Comparison of ENCODE assay signal across 9 cellular contexts in genomic region chr4:75916091-75916661, GRCh38. TPM values are rescaled to one million over a fixed set of nuclear protein-coding genes. Genes with fewer than 3 reads are reported as not detected.
DNase-seq lines count a peak whose midpoint lies in the region; ATAC-seq, FAIRE-seq and TF ChIP-seq lines count a peak whose summit lies in the region.
"Had no signal": no experiment of that assay in that cellular context is flagged by ENCODE, and none has a peak within 500 bp of the region (broad histone marks: within the 10 kb centered on the region; RNA-seq: fewer than 3 reads in every experiment).

No MANE protein-coding gene starts in this region.

- TF ChIP-seq CTCF in AG09319 (IDR thresholded peaks at IDR 0.05; ENCODE audit: low read depth, low read length) (peak; percentile 90), GM12878 (IDR thresholded peaks at IDR 0.05 in 2 of 3, conservative IDR thresholded peaks at IDR 0.05 in 1 of 3; ENCODE audit: control insufficient read depth in 2 of 3, extremely low read depth in 1 of 3, insufficient read depth in 1 of 3, low read depth in 3 of 3, low read length in 3 of 3) (peak; percentile 73 to 91 (median 76))

- no peaks in the 10 kb centered on the region for H4K20me1 ChIP-seq in GM12878 (ENCODE audit: control insufficient read depth, insufficient read depth)

- DNase-seq in AG09319 (ENCODE audit: extremely low read depth, low read depth) (peak; percentile 31), GM04503 (ENCODE audit: low read depth) (peak; percentile 21), NOMO-1 (lab: John Stamatoyannopoulos, UW; ENCODE audit: unreplicated experiment in 2 of 2) (peak; percentile 24 to 40), GM12878 (ENCODE audit: low read depth, low spot score) (no peak), iPS-NIHi7 (ENCODE audit: extremely low spot score) (peak; percentile 72)
- DNase-seq in stimulated activated naive CD8-positive, alpha-beta T cell treated with anti-CD3 and anti-CD28 coated beads, Interleukin-15, amount 100 ng/mL, for 72 hours, result peak in 1 of 2 donors; percentile 11

- no peak overlapping the region for H3K9ac ChIP-seq in GM12878 (ENCODE audit: control insufficient read depth, insufficient read depth, low read length)

- POLR2A ChIA-PET in GM12878 (lab: Charles Lee), result interaction anchor here (0.7 kb wide), 1 partner anchor 14 kb away, joined by 3 read pairs; no protein-coding TSS in a partner anchor

- no peaks in the 10 kb centered on the region for H3K27me3 Mint-ChIP-seq in stimulated activated naive CD8-positive, alpha-beta T cell treated with anti-CD3 and anti-CD28 coated beads, Interleukin-15, amount 100 ng/mL, for 72 hours

- no TSS peak for BruUV-seq in GM12878 (replicated peaks; lab: Mats Ljungman, UMichigan)

- FAIRE-seq in GM12878 (lab: Jason Lieb, UNC), result peak; percentile 93

- H3K27ac Mint-ChIP-seq in stimulated activated naive CD8-positive, alpha-beta T cell treated with anti-CD3 and anti-CD28 coated beads, Interleukin-15, amount 100 ng/mL, for 72 hours, result no peak overlapping the region

- no peak overlapping the region for H3K27ac ChIP-seq in GM12878 (ENCODE audit: control insufficient read depth, insufficient read depth)
- H3K27ac ChIP-seq: SJSA1 had no signal

- no peaks in the 10 kb centered on the region for H3K79me2 ChIP-seq in GM12878 (ENCODE audit: control insufficient read depth, insufficient read depth, low read length)

- no peak overlapping the region for H3K4me3 Mint-ChIP-seq in stimulated activated naive CD8-positive, alpha-beta T cell treated with anti-CD3 and anti-CD28 coated beads, Interleukin-15, amount 100 ng/mL, for 72 hours

- CTCF ChIA-PET in GM12878 (lab: Yijun Ruan, JAX), result interaction anchor here (0.7 to 1.7 kb wide), 20 partner anchors 9 to 460 kb away, joined by 3 to 12 read pairs (median 3); no protein-coding TSS in a partner anchor

- 43% methylated on average over 1 of the region's 1 CpG for WGBS in GM12878 (ENCODE audit: insufficient coverage, insufficient replicate concordance, low lambda C conversion rate, missing lambda C conversion rate)

- SMC1A ChIA-PET in GM12878 (lab: Charles Lee; ENCODE audit: uncharacterized antibody, unreplicated experiment), result interaction anchor here (0.6 to 1.6 kb wide), 9 partner anchors 8 to 171 kb away, joined by 3 to 5 read pairs (median 3); partner anchors contain the start of gene PPEF2

- no peaks in the 10 kb centered on the region for H3K4me1 ChIP-seq in GM12878 (ENCODE audit: control insufficient read depth, insufficient read depth, low read length)

- no peaks in the 10 kb centered on the region for H3K27me3 ChIP-seq in GM12878 (replicated peaks in 1 of 2; ENCODE audit: control insufficient read depth in 2 of 2, insufficient read depth in 2 of 2, low read length in 1 of 2)
- H3K27me3 ChIP-seq: SJSA1 had no signal

- ATAC-seq in HG02884 (IDR thresholded peaks at IDR 0.05; ENCODE audit: unreplicated experiment) (peak; percentile 65), GM12878 (peak; percentile 89), HG02840 (IDR thresholded peaks at IDR 0.05; ENCODE audit: low FRiP score, unreplicated experiment) (no peak)
- peak; percentile 66 for ATAC-seq in stimulated activated naive CD8-positive, alpha-beta T cell treated with anti-CD3 and anti-CD28 coated beads, Interleukin-15, amount 100 ng/mL, for 72 hours

- RAD21 ChIA-PET in GM12878 (lab: Charles Lee; ENCODE audit: unreplicated experiment), result interaction anchor here (0.7 to 1.9 kb wide), 5 partner anchors 20 to 170 kb away, joined by 3 to 6 read pairs (median 4); no protein-coding TSS in a partner anchor

- no peak for TF ChIP-seq POLR2A in GM12878 (IDR thresholded peaks at IDR 0.05; ENCODE audit: low read depth, low read length)

- no peak overlapping the region; the same call in 1 of the 2 replicates for H2AFZ ChIP-seq in GM12878 (ENCODE audit: control insufficient read depth, low read depth, low read length)

- no peaks in the 10 kb centered on the region for H3K36me3 ChIP-seq in GM12878 (ENCODE audit: control insufficient read depth in 2 of 2, insufficient read depth in 2 of 2, low read length in 1 of 2)
- H3K36me3 ChIP-seq: SJSA1 had no signal

- no peak overlapping the region for H3K4me3 ChIP-seq in GM12878
- H3K4me3 ChIP-seq: SJSA1 had no signal

- H3K4me1 Mint-ChIP-seq in stimulated activated naive CD8-positive, alpha-beta T cell treated with anti-CD3 and anti-CD28 coated beads, Interleukin-15, amount 100 ng/mL, for 72 hours, result peaks cover 4% of the 10 kb centered on the region

- TF ChIP-seq EP300 in GM12878 (IDR thresholded peaks at IDR 0.05; ENCODE audit: borderline replicate concordance in 1 of 2, control insufficient read depth in 1 of 2, low read depth in 2 of 2, low read length in 2 of 2), result no peak

- peaks cover 0 to 6% of the 10 kb centered on the region in 2 donors for H3K9me3 Mint-ChIP-seq in stimulated activated naive CD8-positive, alpha-beta T cell treated with anti-CD3 and anti-CD28 coated beads, Interleukin-15, amount 100 ng/mL, for 72 hours

- H3K4me2 ChIP-seq in GM12878 (ENCODE audit: control insufficient read depth, insufficient read depth), result no peak overlapping the region

- intact Hi-C loops in GM12878 (cut with micrococcal nuclease; ENCODE audit: unreplicated experiment), result loop anchor here (2.0 kb wide), 1 partner anchor 151 kb away; no protein-coding TSS in a partner anchor

- peak; percentile 67 for TF ChIP-seq RAD21 in GM12878 (IDR thresholded peaks at IDR 0.05; ENCODE audit: insufficient read depth, low read depth, low read length)

- in situ Hi-C loops in GM12878 (cut with MboI), result loop anchor here (5.0 kb wide), 1 partner anchor 151 kb away; no protein-coding TSS in a partner anchor

- H3K9me3 ChIP-seq in GM12878 (replicated peaks; ENCODE audit: control insufficient read depth, insufficient read depth, low read length), result no peaks in the 10 kb centered on the region
- H3K9me3 ChIP-seq: SJSA1 had no signal

TF ChIP-seq in GM12878, 131 proteins besides CTCF, POLR2A, EP300 and RAD21:
- peak; percentile 69 for TF ChIP-seq SMC3 (IDR thresholded peaks at IDR 0.05; ENCODE audit: borderline replicate concordance, low read length)
- TF ChIP-seq ZNF384 (IDR thresholded peaks at IDR 0.05; ENCODE audit: borderline replicate concordance, low read depth, low read length), result peak; percentile 56
- TF ChIP-seq ZNF622 (IDR thresholded peaks at IDR 0.05), result no peak

RNA-seq across cellular contexts. Expression of gene PPEF2, which starts 13.9 kb away (rescaled TPM):
- total RNA-seq in GM12878 (2013; cell fraction: nucleolus; rRNA removed), result not detected in 2 replicates
- total RNA-seq in GM12878 (2014; rRNA removed) (not detected in 2 replicates), GM12878 (2014; rRNA removed; fragmentation: Illumina TruSeq; extraction: Trizol) (not detected in 2 replicates), GM12878 (2021) (not detected in 2 replicates)
- polyA plus RNA-seq in GM12878 (2011; ENCODE audit: low read depth), result not detected
- polyA plus RNA-seq in GM12878 (2011; rRNA removed) (not detected in 2 replicates), GM12878 (2014; fragmentation: Illumina TruSeq; extraction: Trizol) (not detected in 2 replicates), GM12878 (2014; fragmentation: Nextera tagmentation; extraction: Ambion mirVana) (not detected), GM12878 (2014; rRNA removed) (not detected in 2 replicates), GM12878 (2016; fragmentation: Nextera tagmentation; extraction: Ambion mirVana) (not detected)
- not detected in 2 replicates for polyA plus RNA-seq in GM12878 (2011; cell fraction: cytosol; rRNA removed)
- polyA plus RNA-seq in GM12878 (2011; cell fraction: nucleus; rRNA removed), result not detected in 2 replicates
- not detected in 2 replicates for polyA plus RNA-seq in GM12878 (2012)
- polyA minus RNA-seq in GM12878 (2011; rRNA and poly(A)+ RNA removed), result not detected in 2 replicates
- polyA minus RNA-seq in GM12878 (2011; cell fraction: cytosol; rRNA and poly(A)+ RNA removed), result not detected in 2 replicates
- not detected in 2 replicates for polyA minus RNA-seq in GM12878 (2011; cell fraction: nucleus; rRNA and poly(A)+ RNA removed)
- total RNA-seq: SJSA1 had no signal

RNA-seq across cellular contexts. Expression of gene NAAA, which starts 24.6 kb away (rescaled TPM):
- 0.79 and 0.86 TPM in 2 replicates for total RNA-seq in GM12878 (2013; cell fraction: nucleolus; rRNA removed)
- 3.3 and 4.0 TPM in 2 replicates for total RNA-seq in GM12878 (2014; rRNA removed)
- total RNA-seq in GM12878 (2014; rRNA removed; fragmentation: Illumina TruSeq; extraction: Trizol), result 1.9 and 2.9 TPM in 2 replicates
- 3.4 and 4.9 TPM in 2 replicates for total RNA-seq in GM12878 (2021)
- 2.4 TPM for polyA plus RNA-seq in GM12878 (2011; ENCODE audit: low read depth)
- 0.60 and 0.71 TPM in 2 replicates for polyA plus RNA-seq in GM12878 (2011; rRNA removed)
- polyA plus RNA-seq in GM12878 (2011; cell fraction: cytosol; rRNA removed), result 0.51 and 0.72 TPM in 2 replicates
- polyA plus RNA-seq in GM12878 (2011; cell fraction: nucleus; rRNA removed), result 0.54 and 1.3 TPM in 2 replicates
- polyA plus RNA-seq in GM12878 (2012), result 2.5 and 2.7 TPM in 2 replicates
- polyA plus RNA-seq in GM12878 (2014; fragmentation: Illumina TruSeq; extraction: Trizol), result 3.2 and 3.3 TPM in 2 replicates
- polyA plus RNA-seq in GM12878 (2014; fragmentation: Nextera tagmentation; extraction: Ambion mirVana), result 1 to 10 TPM; 1.2 to 1.4 TPM
- 2.8 and 4.2 TPM in 2 replicates for polyA plus RNA-seq in GM12878 (2014; rRNA removed)
- polyA plus RNA-seq in GM12878 (2016; fragmentation: Nextera tagmentation; extraction: Ambion mirVana), result 1 to 10 TPM; 1.9 to 4.0 TPM
- polyA minus RNA-seq in GM12878 (2011; rRNA and poly(A)+ RNA removed), result 2.0 TPM in 1 of 2 replicates, not detected in the other
- not detected in 2 replicates for polyA minus RNA-seq in GM12878 (2011; cell fraction: cytosol; rRNA and poly(A)+ RNA removed)
- 0.60 and 2.1 TPM in 2 replicates for polyA minus RNA-seq in GM12878 (2011; cell fraction: nucleus; rRNA and poly(A)+ RNA removed)
